ENCODE assay signal across 12 cellular contexts in the genomic region with DNA sequence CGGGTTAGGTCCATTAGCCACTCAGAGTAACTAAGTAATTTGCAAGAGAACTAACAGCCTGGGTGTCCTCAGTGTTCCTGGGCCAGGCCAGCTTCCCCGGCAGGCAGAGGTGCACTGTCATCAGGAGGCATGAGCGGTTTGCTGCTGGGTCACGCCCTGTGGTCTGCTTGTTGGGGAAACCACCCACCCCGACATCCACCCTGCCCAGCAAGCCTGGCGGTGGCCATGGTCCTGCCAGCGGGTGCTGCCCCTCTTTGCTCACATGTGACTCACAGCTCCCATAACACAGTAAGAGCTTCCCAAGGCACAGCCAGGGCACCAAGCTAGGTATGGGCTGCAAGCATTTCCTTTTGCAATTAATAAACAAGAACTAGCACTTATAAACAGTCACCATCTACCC.
DNase-seq lines count a peak whose midpoint lies in the region; ATAC-seq and TF ChIP-seq lines count a peak whose summit lies in the region.
"Had no signal": no experiment of that assay in that cellular context is flagged by ENCODE, and none has a peak within 500 bp of the region (broad histone marks: within the 10 kb centered on the region; RNA-seq: fewer than 3 reads in every experiment).

No MANE protein-coding gene starts in this region.

- no peaks in the 10 kb centered on the region for H3K36me3 Mint-ChIP-seq in Calu3 (ENCODE audit: insufficient read depth, unreplicated experiment)

- H3K27ac Mint-ChIP-seq in Calu3 (ENCODE audit: unreplicated experiment) = no peak overlapping the region

- peaks cover 13% of the 10 kb centered on the region for H3K4me1 Mint-ChIP-seq in Calu3 (ENCODE audit: low read depth, unreplicated experiment)

- H3K23ac ChIP-seq in mesenchymal stem cell (ENCODE audit: low read length in 2 of 2) = no peak overlapping the region

- in situ Hi-C loops in brain microvascular endothelial cell (cut with HindIII; ENCODE audit: low pct_ligation_motif_present, low sequenced_read_pairs) = no loop called here

- intact Hi-C loops in Calu3 (cut with micrococcal nuclease; ENCODE audit: unreplicated experiment) = no loop called here

- no peak overlapping the region for H3K18ac ChIP-seq in mesenchymal stem cell (ENCODE audit: low read depth in 1 of 2, low read length in 2 of 2)

- no peak overlapping the region for H2AFZ ChIP-seq in mesenchymal stem cell (ENCODE audit: low read depth, low read length)

- H3K27ac ChIP-seq in mesenchymal stem cell (ENCODE audit: low read length, poor library complexity, severe bottlenecking) (no peak overlapping the region), brain microvascular endothelial cell (no peak overlapping the region)
- H3K27ac ChIP-seq: WERI-Rb-1 had no signal

- DNase-seq in Calu3 (peak; percentile 35), mesenchymal stem cell (peak; percentile 32), brain microvascular endothelial cell (no peak), superior temporal gyrus (ENCODE audit: extremely low spot score) (no peak), omental fat pad (ENCODE audit: low spot score) (no peak)
- DNase-seq in activated CD8-positive, alpha-beta memory T cell treated with anti-CD3 and anti-CD28 coated beads, Interleukin-2, amount 50 U/mL, for 48 hours = peak; percentile 66
- DNase-seq: cortex of kidney, DMS79 treated with DMSO at 0.1 percent for 48 hours, NCI-H446, WERI-Rb-1 had no signal

- H2AK5ac ChIP-seq in mesenchymal stem cell (ENCODE audit: low read length, severe bottlenecking) = no peak overlapping the region

- H2BK120ac ChIP-seq in mesenchymal stem cell (ENCODE audit: low read depth, low read length) = no peak overlapping the region

- 74% methylated on average over 7 of the region's 7 CpGs for WGBS in mesenchymal stem cell

- H3K27me3 Mint-ChIP-seq in Calu3 (ENCODE audit: unreplicated experiment) = no peaks in the 10 kb centered on the region

- H2BK5ac ChIP-seq in mesenchymal stem cell (ENCODE audit: low read depth, low read length, poor library complexity, severe bottlenecking) = no peak overlapping the region

- H2BK12ac ChIP-seq in mesenchymal stem cell (ENCODE audit: low read length in 2 of 2) = no peak overlapping the region

- H4K8ac ChIP-seq in mesenchymal stem cell (ENCODE audit: low read length) = no peak overlapping the region

- no peaks in the 10 kb centered on the region for H3K4me1 ChIP-seq in mesenchymal stem cell (ENCODE audit: control insufficient read depth, insufficient read depth, low read depth, low read length)

- H3K4me2 ChIP-seq in mesenchymal stem cell (ENCODE audit: low read length, poor library complexity, severe bottlenecking) = no peak overlapping the region

- no peak overlapping the region for H2BK15ac ChIP-seq in mesenchymal stem cell (ENCODE audit: low read depth, poor library complexity, severe bottlenecking)

- ATAC-seq in HG03095 (IDR thresholded peaks at IDR 0.05; ENCODE audit: unreplicated experiment) (peak; percentile 63), GM21576 (IDR thresholded peaks at IDR 0.05; ENCODE audit: unreplicated experiment) (no peak), omental fat pad (ENCODE audit: low FRiP score) (no peak)

- BruUV-seq in Calu3 (replicated peaks; lab: Mats Ljungman, UMichigan) = no TSS peak

- peaks cover 11% of the 10 kb centered on the region for H3K9me3 ChIP-seq in mesenchymal stem cell (ENCODE audit: control insufficient read depth, low read length)

- H3K4me3 ChIP-seq in mesenchymal stem cell (ENCODE audit: insufficient read depth in 1 of 2, low read depth in 1 of 2, low read length in 2 of 2) = no peak overlapping the region
- H3K4me3 ChIP-seq in brain microvascular endothelial cell (ENCODE audit: low read depth, low read length) = no peak overlapping the region

- no peak overlapping the region for H3K4me3 Mint-ChIP-seq in Calu3 (ENCODE audit: low read depth, unreplicated experiment)

- no peak overlapping the region for H3K14ac ChIP-seq in mesenchymal stem cell (ENCODE audit: low read length in 2 of 2)

- no peaks in the 10 kb centered on the region for H3K79me1 ChIP-seq in mesenchymal stem cell (replicated peaks; ENCODE audit: low read length, poor library complexity, severe bottlenecking)

- H3K9ac ChIP-seq in mesenchymal stem cell (ENCODE audit: low read length) = no peak overlapping the region

- H3K27me3 ChIP-seq in mesenchymal stem cell (ENCODE audit: control insufficient read depth in 1 of 2, insufficient read depth in 1 of 2, low read length in 2 of 2) = peaks cover 30 to 64% of the 10 kb centered on the region in 2 experiments
- peaks cover 2% of the 10 kb centered on the region for H3K27me3 ChIP-seq in brain microvascular endothelial cell (replicated peaks)

- TF ChIP-seq CTCF in Calu3 (IDR thresholded peaks at IDR 0.05; ENCODE audit: unreplicated experiment) (no peak), brain microvascular endothelial cell (IDR thresholded peaks at IDR 0.05; ENCODE audit: low read depth, low read length, missing control alignments) (no peak), omental fat pad (IDR thresholded peaks at IDR 0.05) (no peak)

- no peak overlapping the region for H3K4ac ChIP-seq in mesenchymal stem cell (ENCODE audit: low read depth in 1 of 2, low read length in 2 of 2)

- H3K36me3 ChIP-seq in mesenchymal stem cell (ENCODE audit: control insufficient read depth in 1 of 2, insufficient read depth in 2 of 2, low read depth in 1 of 2, low read length in 2 of 2) = no peaks in the 10 kb centered on the region
- H3K36me3 ChIP-seq in brain microvascular endothelial cell (replicated peaks) = no peaks in the 10 kb centered on the region
- H3K36me3 ChIP-seq: WERI-Rb-1 had no signal

- peak overlapping the region; percentile 25 for H4K91ac ChIP-seq in mesenchymal stem cell (ENCODE audit: low read length)

- H3K9me3 Mint-ChIP-seq in Calu3 (ENCODE audit: low read depth, unreplicated experiment) = peaks cover 5% of the 10 kb centered on the region

- CTCF ChIA-PET in Calu3 (lab: Charles Lee) = no interaction called here

Comparison
In these comparisons a context has a peak if more than half of its experiments do, and no peak if none do; other contexts are left out.
1. DNase-seq: peak in Calu3 (single experiment), activated CD8-positive, alpha-beta memory T cell treated with anti-CD3 and anti-CD28 coated beads, Interleukin-2, amount 50 U/mL, for 48 hours (single experiment) and mesenchymal stem cell (single experiment); none in brain microvascular endothelial cell (single experiment), superior temporal gyrus (single experiment) and omental fat pad (single experiment).